12 cellular contexts compared by ENCODE assay signal in genomic region chr17:78759969-78760352, GRCh38. TPM values are rescaled to one million over a fixed set of nuclear protein-coding genes. Genes with fewer than 3 reads are reported as not detected.
DNase-seq lines count a peak whose midpoint lies in the region; ATAC-seq, FAIRE-seq and TF ChIP-seq lines count a peak whose summit lies in the region.
"Had no signal": no experiment of that assay in that cellular context is flagged by ENCODE, and none has a peak within 500 bp of the region (broad histone marks: within the 10 kb centered on the region; RNA-seq: fewer than 3 reads in every experiment).

No MANE protein-coding gene starts in this region.

- POLR2A ChIA-PET in HepG2 (lab: Yijun Ruan, JAX) (interaction anchor here (1.2 kb wide), 1 partner anchor 11 kb away, joined by 4 read pairs; no protein-coding TSS in a partner anchor), OCI-LY7 (lab: Charles Lee) (interaction anchor here (0.6 to 2.0 kb wide), 11 partner anchors 8 to 1287 kb away, joined by 3 to 8 read pairs (median 6); no protein-coding TSS in a partner anchor)

- H3K27ac ChIP-seq in HepG2 (ENCODE audit: extremely low read length, insufficient read depth, low read length) (no peak overlapping the region), right lobe of liver (peak overlapping the region in 1 of 3 donors; percentile 47), OCI-LY7 (ENCODE audit: low read depth, low read length, poor library complexity, severe bottlenecking) (peak overlapping the region; percentile 90)
- H3K27ac ChIP-seq: C4-2B, neural progenitor cell had no signal

- H2AFZ ChIP-seq in HepG2 (ENCODE audit: low read length): no peak overlapping the region
- H2AFZ ChIP-seq in OCI-LY7 (ENCODE audit: low read length): no peak overlapping the region; the same call in 1 of the 2 replicates
- H2AFZ ChIP-seq: neural progenitor cell had no signal

- H3K79me2 ChIP-seq in HepG2 (ENCODE audit: insufficient read depth, low read length): peaks cover 84% of the 10 kb centered on the region
- peaks cover 97% of the 10 kb centered on the region for H3K79me2 ChIP-seq in OCI-LY7 (ENCODE audit: insufficient read depth, low read depth, low read length)

- no peaks in the 10 kb centered on the region for H3K36me3 Mint-ChIP-seq in immature natural killer cell

- WGBS in HepG2 (ENCODE audit: low lambda C conversion rate): 99% methylated on average over 5 of the region's 5 CpGs
- 62% methylated on average over 5 of the region's 5 CpGs for WGBS in right lobe of liver (ENCODE audit: insufficient coverage, low coverage, low lambda C conversion rate, missing lambda C conversion rate)

- intact Hi-C loops in HepG2 (cut with micrococcal nuclease; ENCODE audit: unreplicated experiment) (no loop called here), right lobe of liver (cut with DNase I) (no loop called here), OCI-LY7 (cut with micrococcal nuclease; ENCODE audit: unreplicated experiment) (loop anchor here (1.0 to 2.0 kb wide), 3 partner anchors 15 to 21 kb away; no protein-coding TSS in a partner anchor)

- TF ChIP-seq CTCF in HepG2 (CRISPR knock-in tag; IDR thresholded peaks at IDR 0.05) (no peak), right lobe of liver (IDR thresholded peaks at IDR 0.05) (no peak), OCI-LY7 (conservative IDR thresholded peaks at IDR 0.05; ENCODE audit: low read length) (no peak)

- H3K9me3 Mint-ChIP-seq in immature natural killer cell: no peaks in the 10 kb centered on the region

- H3K4me1 Mint-ChIP-seq in immature natural killer cell: peaks cover 48 to 90% of the 10 kb centered on the region in 2 donors

- H3K4me1 ChIP-seq in HepG2 (ENCODE audit: insufficient read depth, low read length): peaks cover 72% of the 10 kb centered on the region
- H3K4me1 ChIP-seq in right lobe of liver: peaks cover 0 to 66% (median 16%) of the 10 kb centered on the region in 4 donors
- H3K4me1 ChIP-seq in OCI-LY7 (ENCODE audit: insufficient read depth, low read length, poor library complexity, severe bottlenecking): peaks cover 66% of the 10 kb centered on the region

- no peak for TF ChIP-seq RAD21 in HepG2 (CRISPR knock-in tag; IDR thresholded peaks at IDR 0.05)

- peak overlapping the region; percentile 78 to 89 (median 87) for H3K4me3 Mint-ChIP-seq in immature natural killer cell
- H3K4me3 Mint-ChIP-seq: neural progenitor cell had no signal

- H3K4me2 ChIP-seq in HepG2 (ENCODE audit: low read depth, low read length) (no peak overlapping the region), OCI-LY7 (ENCODE audit: low read length) (peak overlapping the region; percentile 85)
- H3K4me2 ChIP-seq: neural progenitor cell had no signal

- TF ChIP-seq EP300 in HepG2 (IDR thresholded peaks at IDR 0.05; ENCODE audit: low read depth in 2 of 2, low read length in 2 of 2): no peak
- no peak for TF ChIP-seq EP300 in HepG2 (CRISPR knock-in tag; IDR thresholded peaks at IDR 0.05; ENCODE audit: borderline replicate concordance)

- H3K4me3 ChIP-seq in HepG2 (replicated peaks in 1 of 3; ENCODE audit: insufficient read depth in 1 of 3, low read depth in 2 of 3, low read length in 3 of 3): no peak overlapping the region
- no peak overlapping the region for H3K4me3 ChIP-seq in right lobe of liver
- peak overlapping the region; percentile 57 for H3K4me3 ChIP-seq in OCI-LY7 (ENCODE audit: low read depth, low read length, poor library complexity, severe bottlenecking)
- H3K4me3 ChIP-seq: neural progenitor cell had no signal

- H3K27me3 Mint-ChIP-seq in immature natural killer cell (ENCODE audit: low read depth in 3 of 3): peaks cover 5 to 22% (median 13%) of the 10 kb centered on the region in 3 donors

- no peak for FAIRE-seq in HepG2 (lab: Jason Lieb, UNC)

- ATAC-seq in HepG2 (no peak), right lobe of liver (no peak), GM21390 (IDR thresholded peaks at IDR 0.05; ENCODE audit: unreplicated experiment) (no peak), HG03196 (IDR thresholded peaks at IDR 0.05; ENCODE audit: unreplicated experiment) (no peak)

- no peak overlapping the region for H3K9ac ChIP-seq in HepG2 (ENCODE audit: insufficient read depth, low read depth, low read length)

- no peaks in the 10 kb centered on the region for H3K27me3 ChIP-seq in HepG2 (ENCODE audit: control insufficient read depth in 1 of 2, insufficient read depth in 2 of 2, low read length in 2 of 2)
- no peaks in the 10 kb centered on the region for H3K27me3 ChIP-seq in right lobe of liver
- H3K27me3 ChIP-seq: neural progenitor cell had no signal

- no peaks in the 10 kb centered on the region for H3K9me3 ChIP-seq in HepG2 (ENCODE audit: low read length)
- H3K9me3 ChIP-seq in right lobe of liver: no peaks in the 10 kb centered on the region
- no peaks in the 10 kb centered on the region for H3K9me3 ChIP-seq in OCI-LY7 (ENCODE audit: low read length)

- H3K36me3 ChIP-seq in HepG2 (replicated peaks in 1 of 2; ENCODE audit: control insufficient read depth in 1 of 2, insufficient read depth in 2 of 2, low read length in 2 of 2) (no peaks in the 10 kb centered on the region), right lobe of liver (no peaks in the 10 kb centered on the region), OCI-LY7 (ENCODE audit: insufficient read depth, low read length) (peaks cover 11% of the 10 kb centered on the region; the same call in 1 of the 2 replicates)
- H3K36me3 ChIP-seq: neural progenitor cell had no signal

- no TSS peak for BruUV-seq in HepG2 (replicated peaks; lab: Mats Ljungman, UMichigan)
- no TSS peak for BruUV-seq in OCI-LY7 (replicated peaks; lab: Mats Ljungman, UMichigan)

- H3K27ac Mint-ChIP-seq in immature natural killer cell: peak overlapping the region; percentile 90 to 98 (median 95)
- H3K27ac Mint-ChIP-seq: neural progenitor cell had no signal

- DNase-seq in HepG2 (ENCODE audit: low spot score) (no peak), right lobe of liver (no peak), OCI-LY7 (ENCODE audit: low spot score) (peak; percentile 75), immature natural killer cell (no peak), NCI-H446 (lab: John Stamatoyannopoulos, UW) (no peak), globus pallidus (ENCODE audit: low spot score) (no peak)
- DNase-seq: NCI-H1417 treated with DMSO at 0.1 percent for 48 hours; NK-92 treated with Interleukin-12 subunit alpha and Interleukin-12 subunit beta, amount 100 ng/mL, for 24 hours had no signal

- no peaks in the 10 kb centered on the region for H3K9me2 ChIP-seq in OCI-LY7 (ENCODE audit: insufficient read depth, low read length)

- H4K20me1 ChIP-seq in HepG2 (ENCODE audit: insufficient read depth, low read length) (no peaks in the 10 kb centered on the region), OCI-LY7 (ENCODE audit: insufficient read depth, low read length) (no peaks in the 10 kb centered on the region)

- in situ Hi-C loops in HepG2 (cut with HindIII; ENCODE audit: extremely low pct_ligation_motif_present, low pct_unique_long_range_greater_than_20kb): no loop called here

- CTCF ChIA-PET in HepG2 (lab: Yijun Ruan, JAX; ENCODE audit: low intra/inter-chr PET ratio, low total read pairs): no interaction called here
- CTCF ChIA-PET in OCI-LY7 (lab: Charles Lee; ENCODE audit: unreplicated experiment): interaction anchor here (1.5 kb wide), 1 partner anchor 20 kb away, joined by 9 read pairs; no protein-coding TSS in a partner anchor

- TF ChIP-seq POLR2A in HepG2 (IDR thresholded peaks at IDR 0.05; ENCODE audit: insufficient read depth in 1 of 2, low read depth in 2 of 2, low read length in 2 of 2) (no peak), right lobe of liver (IDR thresholded peaks at IDR 0.05) (no peak)

TF ChIP-seq in HepG2, 621 proteins besides CTCF, POLR2A, EP300 and RAD21 (continues in another document):
- TF ChIP-seq ZNF607 (CRISPR knock-in tag; IDR thresholded peaks at IDR 0.05; ENCODE audit: borderline replicate concordance) (no peak), ZBTB26 (CRISPR knock-in tag; IDR thresholded peaks at IDR 0.05; ENCODE audit: borderline replicate concordance) (no peak)

RNA-seq across cellular contexts. Expression of gene CYTH1, which starts 22.1 kb away (rescaled TPM):
- total RNA-seq in HepG2 (2016; rRNA removed; fragmentation: Illumina TruSeq; extraction: Trizol) (20.1 and 21.3 TPM in 2 replicates), right lobe of liver (10 to 100 TPM; 14.8 to 46.2 (median 28.8) TPM), OCI-LY7 (2022) (148 and 156 TPM in 2 replicates)
- 4.6 and 4.8 TPM in 2 replicates for total RNA-seq in HepG2 (2016; cell fraction: cytosol; rRNA removed; fragmentation: Illumina TruSeq; extraction: Trizol; ENCODE audit: low read depth)
- total RNA-seq in HepG2 (2016; cell fraction: insoluble cytoplasmic fraction; rRNA removed; fragmentation: Illumina TruSeq; extraction: Trizol): 20.2 and 20.6 TPM in 2 replicates
- total RNA-seq in HepG2 (2016; cell fraction: membrane; rRNA removed; fragmentation: Illumina TruSeq; extraction: Trizol): 12.9 and 13.2 TPM in 2 replicates
- total RNA-seq in HepG2 (2016; cell fraction: nucleus; rRNA removed; fragmentation: Illumina TruSeq; extraction: Trizol): 21.3 and 24.7 TPM in 2 replicates
- polyA plus RNA-seq in HepG2 (2011; rRNA removed) (48.9 and 66.5 TPM in 2 replicates), immature natural killer cell (100 to 1,000 TPM; 176 to 336 (median 233) TPM)
- polyA plus RNA-seq in HepG2 (2011; cell fraction: cytosol; rRNA removed): 36.2 and 36.3 TPM in 2 replicates
- 233 and 263 TPM in 2 replicates for polyA plus RNA-seq in HepG2 (2011; cell fraction: nucleus; rRNA removed)
- 33.2 and 38.1 TPM in 2 replicates for polyA plus RNA-seq in HepG2 (2012)
- 2.0 TPM in 2 replicates for polyA plus RNA-seq in HepG2 (2016; cell fraction: cytosol; fragmentation: Illumina TruSeq; extraction: Trizol; ENCODE audit: low read depth)
- 22.9 and 27.1 TPM in 2 replicates for polyA plus RNA-seq in HepG2 (2016; cell fraction: insoluble cytoplasmic fraction; fragmentation: Illumina TruSeq; extraction: Trizol; ENCODE audit: low read depth)
- 7.5 and 8.2 TPM in 2 replicates for polyA plus RNA-seq in HepG2 (2016; cell fraction: membrane; fragmentation: Illumina TruSeq; extraction: Trizol; ENCODE audit: low read depth)
- polyA plus RNA-seq in HepG2 (2016; cell fraction: nucleus; fragmentation: Illumina TruSeq; extraction: Trizol; ENCODE audit: insufficient read depth, low read depth): 48.3 and 49.0 TPM in 2 replicates
- polyA minus RNA-seq in HepG2 (2011; rRNA and poly(A)+ RNA removed; ENCODE audit: low replicate concordance): 20.1 and 43.0 TPM in 2 replicates
- polyA minus RNA-seq in HepG2 (2011; cell fraction: cytosol; rRNA and poly(A)+ RNA removed): 16.4 and 17.8 TPM in 2 replicates
- 66.4 and 72.6 TPM in 2 replicates for polyA minus RNA-seq in HepG2 (2011; cell fraction: nucleus; rRNA and poly(A)+ RNA removed)
- total RNA-seq in OCI-LY7 (2014; rRNA removed; shearing (Covaris generic)): 73.0 and 88.1 TPM in 2 replicates
